1 cellular context compared by ENCODE assay signal in genomic region chr19:15453091-15453498, GRCh38.
TF ChIP-seq lines count a peak whose summit lies in the region.

No MANE protein-coding gene starts in this region.

TF ChIP-seq in HEK293, 187 proteins besides CTCF, POLR2A, EP300 and RAD21 (continued from another document):
- TF ChIP-seq, protein P1, sequence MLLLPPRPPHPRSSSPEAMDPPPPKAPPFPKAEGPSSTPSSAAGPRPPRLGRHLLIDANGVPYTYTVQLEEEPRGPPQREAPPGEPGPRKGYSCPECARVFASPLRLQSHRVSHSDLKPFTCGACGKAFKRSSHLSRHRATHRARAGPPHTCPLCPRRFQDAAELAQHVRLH (tag by site-specific recombination; IDR thresholded peaks at IDR 0.05) = 0 out of 2 replicates have a peak, but pooled peaks have one; percentile 3
- TF ChIP-seq, protein P2, sequence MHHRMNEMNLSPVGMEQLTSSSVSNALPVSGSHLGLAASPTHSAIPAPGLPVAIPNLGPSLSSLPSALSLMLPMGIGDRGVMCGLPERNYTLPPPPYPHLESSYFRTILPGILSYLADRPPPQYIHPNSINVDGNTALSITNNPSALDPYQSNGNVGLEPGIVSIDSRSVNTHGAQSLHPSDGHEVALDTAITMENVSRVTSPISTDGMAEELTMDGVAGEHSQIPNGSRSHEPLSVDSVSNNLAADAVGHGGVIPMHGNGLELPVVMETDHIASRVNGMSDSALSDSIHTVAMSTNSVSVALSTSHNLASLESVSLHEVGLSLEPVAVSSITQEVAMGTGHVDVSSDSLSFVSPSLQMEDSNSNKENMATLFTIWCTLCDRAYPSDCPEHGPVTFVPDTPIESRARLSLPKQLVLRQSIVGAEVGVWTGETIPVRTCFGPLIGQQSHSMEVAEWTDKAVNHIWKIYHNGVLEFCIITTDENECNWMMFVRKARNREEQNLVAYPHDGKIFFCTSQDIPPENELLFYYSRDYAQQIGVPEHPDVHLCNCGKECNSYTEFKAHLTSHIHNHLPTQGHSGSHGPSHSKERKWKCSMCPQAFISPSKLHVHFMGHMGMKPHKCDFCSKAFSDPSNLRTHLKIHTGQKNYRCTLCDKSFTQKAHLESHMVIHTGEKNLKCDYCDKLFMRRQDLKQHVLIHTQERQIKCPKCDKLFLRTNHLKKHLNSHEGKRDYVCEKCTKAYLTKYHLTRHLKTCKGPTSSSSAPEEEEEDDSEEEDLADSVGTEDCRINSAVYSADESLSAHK (tag by site-specific recombination; IDR thresholded peaks at IDR 0.05) = no peak
- TF ChIP-seq ZNF114 (tag by site-specific recombination; IDR thresholded peaks at IDR 0.05) = no peak
TF ChIP-seq in HEK293: peak in this region for 1.
